ENCODE assay signal across 18 cellular contexts in the genomic region with DNA sequence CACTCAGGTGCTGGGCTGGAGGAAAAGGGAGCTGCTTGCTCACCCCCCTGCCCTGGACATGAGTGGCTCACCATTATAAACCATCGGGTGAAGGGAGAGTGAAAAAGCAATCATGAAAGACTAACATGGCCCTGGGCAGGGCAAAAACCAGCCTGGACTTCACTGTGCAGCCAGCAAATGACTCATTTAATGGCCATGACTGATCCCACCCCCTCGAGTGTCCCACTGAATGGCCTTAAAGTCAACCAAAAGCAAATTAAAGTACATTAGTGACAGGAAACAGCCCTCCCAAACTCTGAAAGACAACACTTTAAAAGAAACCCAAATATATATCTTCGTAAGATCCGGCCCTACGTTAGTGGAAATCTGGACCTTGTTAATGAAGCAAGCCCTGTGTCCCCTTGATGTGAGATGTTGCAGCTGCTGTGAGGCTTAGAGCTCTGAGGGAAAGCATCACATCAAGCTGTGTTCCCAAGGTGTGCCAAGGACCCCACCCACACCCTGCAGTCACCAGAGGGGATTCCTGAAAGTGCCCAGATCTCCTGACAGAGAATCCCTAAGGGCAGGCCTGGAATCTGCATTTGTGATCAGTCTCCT. TPM values are rescaled to one million over a fixed set of nuclear protein-coding genes. Genes with fewer than 3 reads are reported as not detected.
"Had no signal": no experiment of that assay in that cellular context is flagged by ENCODE, and none has a peak within 500 bp of the region (broad histone marks: within the 10 kb centered on the region; RNA-seq: fewer than 3 reads in every experiment).

No MANE protein-coding gene starts in this region.

- H3K9me3 ChIP-seq: breast epithelium, gastrocnemius medialis, mucosa of descending colon, pancreas had no signal

- H3K27ac ChIP-seq: breast epithelium, gastrocnemius medialis, pancreas had no signal

- DNase-seq: activated CD4-positive, alpha-beta T cell treated with anti-CD3 and anti-CD28 coated beads for 48 hours; activated CD8-positive, alpha-beta memory T cell treated with anti-CD3 and anti-CD28 coated beads, Interleukin-2, amount 50 U/mL, for 48 hours; activated CD8-positive, alpha-beta T cell treated with anti-CD3 and anti-CD28 coated beads, Interleukin-2, amount 10 ng/mL, durations not matched to agents 7 days and 5 days; activated naive CD4-positive, alpha-beta T cell; gastrocnemius medialis; mammary epithelial cell; mucosa of descending colon; nephron progenitor cell; stimulated activated CD4-positive, alpha-beta T cell treated with anti-CD3 and anti-CD28 coated beads, Interleukin-1b, Interleukin-23, amount 100 ng/mL, for 48 hours; stimulated activated naive CD4-positive, alpha-beta T cell; trophoblast cell had no signal

- H3K4me3 Mint-ChIP-seq: activated CD8-positive, alpha-beta T cell treated with anti-CD3 and anti-CD28 coated beads, Interleukin-2, amount 10 ng/mL, durations not matched to agents 7 days and 5 days; nephron progenitor cell; T-helper 1 cell treated with Interleukin-12 subunit alpha and Interleukin-12 subunit beta and Interleukin-4 antibody, amounts not matched to agents 30 μg/mL and 1 μg/mL, for 36 hours; WTC11 had no signal

- H3K27ac Mint-ChIP-seq: activated CD8-positive, alpha-beta T cell treated with anti-CD3 and anti-CD28 coated beads, Interleukin-2, amount 10 ng/mL, durations not matched to agents 7 days and 5 days; nephron progenitor cell; T-helper 1 cell treated with Interleukin-12 subunit alpha and Interleukin-12 subunit beta and Interleukin-4 antibody, amounts not matched to agents 30 μg/mL and 1 μg/mL, for 36 hours; WTC11 had no signal

- H3K9me3 Mint-ChIP-seq: nephron progenitor cell; T-helper 1 cell treated with Interleukin-12 subunit alpha and Interleukin-12 subunit beta and Interleukin-4 antibody, amounts not matched to agents 30 μg/mL and 1 μg/mL, for 36 hours; WTC11 had no signal

- H3K4me3 ChIP-seq: breast epithelium, gastrocnemius medialis, mucosa of descending colon, pancreas had no signal

- H3K4me1 ChIP-seq: breast epithelium, pancreas had no signal

- H3K27me3 ChIP-seq: breast epithelium, gastrocnemius medialis, pancreas had no signal

- H3K36me3 ChIP-seq: breast epithelium, gastrocnemius medialis, pancreas had no signal

- ATAC-seq: activated CD8-positive, alpha-beta T cell treated with anti-CD3 and anti-CD28 coated beads, Interleukin-2, amount 10 ng/mL, durations not matched to agents 7 days and 5 days; gastrocnemius medialis; mucosa of descending colon; pancreas; SK-N-SH treated with all-trans-retinoic acid at 6 μM for 48 hours; WTC11 had no signal

RNA-seq across cellular contexts. Expression of a gene that starts 31.2 kb away (rescaled TPM):
- total RNA-seq: activated CD8-positive, alpha-beta T cell treated with anti-CD3 and anti-CD28 coated beads, Interleukin-2, amount 10 ng/mL, durations not matched to agents 7 days and 5 days; endothelial cell of umbilical vein; mammary epithelial cell had no signal
- polyA plus RNA-seq: aorta, mammary epithelial cell had no signal
